ENCODE assay signal across 8 cellular contexts in the genomic region with DNA sequence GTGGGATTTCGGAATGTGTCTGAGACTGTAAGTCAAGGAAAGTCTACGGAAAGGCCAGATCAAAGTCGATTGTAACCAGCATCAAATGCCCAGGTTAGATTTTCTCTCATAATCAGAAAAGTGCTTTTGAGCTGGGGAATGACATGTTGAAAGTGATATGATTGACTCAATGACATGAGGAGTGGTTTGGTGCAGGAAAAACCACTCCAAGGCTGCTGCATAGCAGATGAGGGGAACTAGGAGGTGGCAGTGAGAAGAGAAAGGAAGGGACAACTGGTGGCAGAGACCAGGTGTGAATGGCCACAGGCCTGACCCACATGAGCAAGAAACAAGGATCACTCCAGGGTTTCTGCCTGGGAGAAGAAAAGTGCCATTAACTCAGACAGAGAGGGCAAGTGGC. TPM values are rescaled to one million over a fixed set of nuclear protein-coding genes. Genes with fewer than 3 reads are reported as not detected.
A peak's percentile ranks its signal among the peaks of the same experiment; 100 is the strongest.
DNase-seq lines count a peak whose midpoint lies in the region; ATAC-seq and TF ChIP-seq lines count a peak whose summit lies in the region.

No MANE protein-coding gene starts in this region.

- TF ChIP-seq CTCF in astrocyte of the spinal cord (IDR thresholded peaks at IDR 0.05; ENCODE audit: low read depth, low read length), result no peak
- TF ChIP-seq CTCF in right lobe of liver (IDR thresholded peaks at IDR 0.05), result no peak
- no peak for TF ChIP-seq CTCF in thyroid gland (IDR thresholded peaks at IDR 0.05)

- in situ Hi-C loops in astrocyte of the spinal cord (cut with HindIII; ENCODE audit: low sequenced_read_pairs), result no loop called here

- H3K27me3 Mint-ChIP-seq in activated T-cell treated with anti-CD3 and anti-CD28 coated beads, Interleukin-2, amount 50 U/mL, for 4 hours (ENCODE audit: low read depth), result no peaks in the 10 kb centered on the region

- no peak for ATAC-seq in activated T-cell treated with anti-CD3 and anti-CD28 coated beads, Interleukin-2, amount 50 U/mL, for 4 hours
- peak in 1 of 4 donors; percentile 7 for ATAC-seq in right lobe of liver

- H3K27ac ChIP-seq in right lobe of liver (peak overlapping the region; percentile 76 to 93 (median 84)), thyroid gland (peak overlapping the region; percentile 94 to 97 (median 95))

- H3K4me3 Mint-ChIP-seq in activated T-cell treated with anti-CD3 and anti-CD28 coated beads, Interleukin-2, amount 50 U/mL, for 4 hours, result peak overlapping the region; percentile 93

- TF ChIP-seq POLR2A in right lobe of liver (IDR thresholded peaks at IDR 0.05) (no peak), thyroid gland (IDR thresholded peaks at IDR 0.05) (no peak)

- H3K36me3 Mint-ChIP-seq in activated T-cell treated with anti-CD3 and anti-CD28 coated beads, Interleukin-2, amount 50 U/mL, for 4 hours (ENCODE audit: insufficient read depth), result peaks cover 1% of the 10 kb centered on the region

- H3K9me3 ChIP-seq in right lobe of liver (no peaks in the 10 kb centered on the region), thyroid gland (no peaks in the 10 kb centered on the region)

- peak overlapping the region; percentile 94 for H3K4me3 ChIP-seq in astrocyte of the spinal cord (ENCODE audit: low read depth, low read length)
- H3K4me3 ChIP-seq in right lobe of liver, result peak overlapping the region; percentile 75 to 92 (median 88)
- H3K4me3 ChIP-seq in thyroid gland (replicated peaks in 1 of 3), result peak overlapping the region in 2 of 3 donors; percentile 57 to 83

- H3K36me3 ChIP-seq in right lobe of liver (no peaks in the 10 kb centered on the region), thyroid gland (no peaks in the 10 kb centered on the region)

- peaks cover 0 to 43% (median 17%) of the 10 kb centered on the region in 4 donors for H3K4me1 ChIP-seq in right lobe of liver
- H3K4me1 ChIP-seq in thyroid gland, result peaks cover 52 to 66% of the 10 kb centered on the region in 2 donors

- H3K4me1 Mint-ChIP-seq in activated T-cell treated with anti-CD3 and anti-CD28 coated beads, Interleukin-2, amount 50 U/mL, for 4 hours (ENCODE audit: low read depth), result peaks cover 34% of the 10 kb centered on the region

- no peaks in the 10 kb centered on the region for H3K27me3 ChIP-seq in right lobe of liver
- no peaks in the 10 kb centered on the region for H3K27me3 ChIP-seq in thyroid gland

- 19% methylated on average over 3 of the region's 3 CpGs for WGBS in right lobe of liver (ENCODE audit: insufficient coverage, low coverage, low lambda C conversion rate, missing lambda C conversion rate)
- 30 to 32% methylated on average over 3 of the region's 3 CpGs for WGBS in thyroid gland, 2 donors

- H3K9me3 Mint-ChIP-seq in activated T-cell treated with anti-CD3 and anti-CD28 coated beads, Interleukin-2, amount 50 U/mL, for 4 hours, result no peaks in the 10 kb centered on the region

- intact Hi-C loops in right lobe of liver (cut with DNase I) (no loop called here), thyroid gland (cut with DNase I) (no loop called here)

- DNase-seq in activated T-cell treated with anti-CD3 and anti-CD28 coated beads, Interleukin-2, amount 50 U/mL, for 4 hours, result no peak
- no peak for DNase-seq in activated T-cell treated with anti-CD3 and anti-CD28 coated beads, Interleukin-2, amount 50 U/mL, for 1 hour
- DNase-seq in astrocyte of the spinal cord (ENCODE audit: low read depth, low spot score), result no peak
- DNase-seq in right lobe of liver, result no peak
- no peak for DNase-seq in thyroid gland
- DNase-seq in effector CD4-positive, alpha-beta T cell, result no peak
- DNase-seq in activated gamma-delta T cell (lab: John Stamatoyannopoulos, UW), result no peak
- no peak for DNase-seq in activated CD4-positive, CD25-positive, alpha-beta regulatory T cell (lab: John Stamatoyannopoulos, UW)

RNA-seq across cellular contexts. Expression of a gene that starts 0.8 kb away (rescaled TPM):
- total RNA-seq in activated T-cell treated with anti-CD3 and anti-CD28 coated beads, Interleukin-2, amount 50 U/mL, for 4 hours, result 10 to 100 TPM in 2 of 3 donors, 1 to 10 TPM in 1; 9.2 to 12.5 (median 11.6) TPM
- total RNA-seq in right lobe of liver, result 10 to 100 TPM; 14.2 to 73.9 (median 27.2) TPM
- total RNA-seq in thyroid gland, result 10 to 100 TPM; 73.1 to 91.2 (median 80.7) TPM

RNA-seq across cellular contexts. Expression of a gene that starts 20.9 kb away (rescaled TPM):
- total RNA-seq in activated T-cell treated with anti-CD3 and anti-CD28 coated beads, Interleukin-2, amount 50 U/mL, for 4 hours, result 1 to 10 TPM in 1 of 3 donors, under 1 TPM in 2; 0.82 to 1.8 (median 0.82) TPM
- total RNA-seq in right lobe of liver (1 to 10 TPM in 1 of 6 experiments, under 1 TPM in 4, not detected in 1; 0.18 to 1.3 (median 0.56) TPM), thyroid gland (under 1 TPM in 1 of 4 donors, not detected in 3; 0.67 TPM)
